Comparison of ENCODE assay signal across 8 cellular contexts in genomic region chr2:57759822-57760300, GRCh38.
DNase-seq lines count a peak whose midpoint lies in the region; ATAC-seq, FAIRE-seq and TF ChIP-seq lines count a peak whose summit lies in the region.

No MANE protein-coding gene starts in this region.

- no peak overlapping the region for H3K9ac ChIP-seq in kidney (ENCODE audit: low read length in 2 of 2)

- H3K4me3 ChIP-seq in AG09309 (ENCODE audit: control insufficient read depth, low read depth, low read length) = peak overlapping the region; percentile 18
- H3K4me3 ChIP-seq in kidney (ENCODE audit: low read length in 2 of 2) = peak overlapping the region in 1 of 2 donors; percentile 38

- intact Hi-C loops in kidney (cut with DNase I) = no loop called here

- ATAC-seq in GM18873 (IDR thresholded peaks at IDR 0.05; ENCODE audit: low FRiP score, unreplicated experiment) (peak; percentile 89), HG03135 (IDR thresholded peaks at IDR 0.05; ENCODE audit: unreplicated experiment) (peak; percentile 86)
- peak; percentile 28 for ATAC-seq in central memory CD8-positive, alpha-beta T cell (replicated peaks; ENCODE audit: extremely low read depth, poor library complexity, severe bottlenecking)

- no peak overlapping the region for H3K27ac Mint-ChIP-seq in central memory CD8-positive, alpha-beta T cell (ENCODE audit: low read depth)

- no peaks in the 10 kb centered on the region for H3K9me3 Mint-ChIP-seq in central memory CD8-positive, alpha-beta T cell

- FAIRE-seq in kidney (lab: Jason Lieb, UNC) = peak; percentile 33

- TF ChIP-seq CTCF in AG09309 (IDR thresholded peaks at IDR 0.05; ENCODE audit: control insufficient read depth, insufficient read depth, low read depth, low read length, missing control alignments) = peak; percentile 99
- TF ChIP-seq CTCF in kidney (IDR thresholded peaks at IDR 0.05; ENCODE audit: borderline replicate concordance, extremely low read depth, insufficient read depth) = peak; percentile 90

- H3K9me3 ChIP-seq in kidney (ENCODE audit: control insufficient read depth in 1 of 2, low read length in 2 of 2) = no peaks in the 10 kb centered on the region

- DNase-seq in AG09309 (ENCODE audit: low read depth) = peak; percentile 8
- peak; percentile 55 for DNase-seq in NCI-H2196 (lab: John Stamatoyannopoulos, UW; ENCODE audit: unreplicated experiment)
- DNase-seq in activated CD4-positive, CD25-positive, alpha-beta regulatory T cell (lab: John Stamatoyannopoulos, UW) = peak; percentile 19 to 70 (median 54)
- DNase-seq in central memory CD8-positive, alpha-beta T cell (ENCODE audit: low spot score in 2 of 2) = peak; percentile 49 to 69
- peak; percentile 92 for DNase-seq in kidney
- DNase-seq in stimulated activated CD4-positive, alpha-beta T cell treated with anti-CD3 and anti-CD28 coated beads, Interleukin-15, amount 100 ng/mL, for 48 hours (ENCODE audit: low read depth in 2 of 2) = peak; percentile 52 to 62

- no peak overlapping the region for H3K27ac ChIP-seq in kidney (ENCODE audit: low read depth in 2 of 2, low read length in 2 of 2)

- no peaks in the 10 kb centered on the region for H3K36me3 ChIP-seq in kidney (ENCODE audit: control insufficient read depth in 1 of 2, insufficient read depth in 2 of 2, low read length in 2 of 2)

- no peaks in the 10 kb centered on the region for H3K4me1 Mint-ChIP-seq in central memory CD8-positive, alpha-beta T cell

- peaks cover 0 to 2% of the 10 kb centered on the region in 2 donors for H3K4me1 ChIP-seq in kidney (ENCODE audit: control insufficient read depth in 1 of 2, insufficient read depth in 1 of 2, low read depth in 1 of 2, low read length in 2 of 2)

- peaks cover 29% of the 10 kb centered on the region for H3K27me3 Mint-ChIP-seq in central memory CD8-positive, alpha-beta T cell

- H3K4me3 Mint-ChIP-seq in central memory CD8-positive, alpha-beta T cell = no peak overlapping the region

- no peaks in the 10 kb centered on the region for H3K36me3 Mint-ChIP-seq in central memory CD8-positive, alpha-beta T cell (ENCODE audit: insufficient read depth)

Comparison
In these comparisons a context has a peak if more than half of its experiments do, and no peak if none do; other contexts are left out.
1. DNase-seq: peak in every context shown above with its lines; median percentile 92 in kidney; 59 in central memory CD8-positive, alpha-beta T cell; 57 in stimulated activated CD4-positive, alpha-beta T cell treated with anti-CD3 and anti-CD28 coated beads, Interleukin-15, amount 100 ng/mL, for 48 hours; 55 in NCI-H2196; 54 in activated CD4-positive, CD25-positive, alpha-beta regulatory T cell; 8 in AG09309.
2. ATAC-seq: peak in every context shown above with its lines; median percentile 89 in GM18873; 86 in HG03135; 28 in central memory CD8-positive, alpha-beta T cell.